Comparison of ENCODE assay signal across 17 cellular contexts in the genomic region with DNA sequence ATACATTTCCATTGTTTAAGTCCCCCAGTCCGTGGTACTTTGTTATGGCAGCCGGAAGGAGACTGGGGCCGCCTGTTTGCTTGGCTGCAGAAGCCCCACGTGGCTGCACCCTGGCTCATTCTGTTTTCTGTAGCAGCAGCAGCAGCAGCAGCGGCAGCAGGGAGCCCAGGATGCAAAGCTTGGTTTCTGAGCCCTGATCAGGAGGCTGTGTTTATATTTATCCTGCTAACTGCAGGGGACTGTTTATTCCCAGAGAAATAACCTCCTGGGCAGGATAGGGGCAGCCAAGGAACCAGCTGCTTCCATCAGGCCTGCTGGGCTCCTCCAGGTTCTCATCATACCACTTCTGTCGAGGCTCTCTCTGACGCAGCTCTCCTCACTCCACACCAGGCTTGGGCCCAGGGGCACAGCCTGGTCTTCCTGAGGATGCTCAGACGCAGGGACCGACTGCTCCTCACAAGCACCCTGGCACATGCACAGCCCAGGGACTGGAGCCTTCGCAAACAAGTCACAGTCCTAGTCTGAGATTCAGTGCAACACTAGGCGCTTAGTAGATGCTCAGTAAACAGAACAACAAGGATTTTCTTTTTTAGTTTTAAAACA. TPM values are rescaled to one million over a fixed set of nuclear protein-coding genes. Genes with fewer than 3 reads are reported as not detected.
"Had no signal": no experiment of that assay in that cellular context is flagged by ENCODE, and none has a peak within 500 bp of the region (broad histone marks: within the 10 kb centered on the region; RNA-seq: fewer than 3 reads in every experiment).

No MANE protein-coding gene starts in this region.

- H3K4me1 ChIP-seq: gastroesophageal sphincter, parathyroid adenoma had no signal

- H3K27me3 ChIP-seq: gastroesophageal sphincter had no signal

- H3K27ac ChIP-seq: gastroesophageal sphincter, neutrophil, parathyroid adenoma, VCaP had no signal

- ATAC-seq: activated naive CD8-positive, alpha-beta T cell treated with anti-CD3 and anti-CD28 coated beads, Interleukin-2, amount 50 U/mL, for 24 hours; activated T-helper 17 cell treated with anti-CD3 and anti-CD28 coated beads, Interleukin-2, amount 50 U/mL, for 72 hours; gastroesophageal sphincter; left lobe of liver; naive thymus-derived CD4-positive, alpha-beta T cell; stimulated activated memory B cell treated with anti-CD40 and anti-IgM and Interleukin-4, amounts not matched to agents 10 μg/mL and 1 μg/mL and 100 μg/mL, for 72 hours had no signal

- H3K4me3 ChIP-seq: gastroesophageal sphincter had no signal

- H2AFZ ChIP-seq: parathyroid adenoma had no signal

- H3K79me2 ChIP-seq: parathyroid adenoma had no signal

- DNase-seq: activated CD4-positive, alpha-beta T cell treated with anti-CD3 and anti-CD28 coated beads for 1 hour; activated CD4-positive, alpha-beta T cell treated with anti-CD3 and anti-CD28 coated beads, Interleukin-2, amount 50 U/mL, for 4 hours; activated naive CD4-positive, alpha-beta T cell treated with Interleukin-2 at 50 U/mL for 16 hours; activated naive CD8-positive, alpha-beta T cell treated with anti-CD3 and anti-CD28 coated beads, Interleukin-2, amount 50 U/mL, for 24 hours; activated T-cell treated with anti-CD3 and anti-CD28 coated beads for 4 hours; naive thymus-derived CD4-positive, alpha-beta T cell; stimulated activated CD4-positive, alpha-beta T cell treated with anti-CD3 and anti-CD28 coated beads, Interleukin-2, amount 100 ng/mL, for 48 hours had no signal

- H3K9me3 ChIP-seq: gastroesophageal sphincter, neutrophil had no signal

- H3K36me3 ChIP-seq: gastroesophageal sphincter, neutrophil had no signal

- H3K9ac ChIP-seq: parathyroid adenoma had no signal

RNA-seq across cellular contexts. Expression of a gene that starts 28.8 kb away (rescaled TPM):
- total RNA-seq: gastroesophageal sphincter, left lobe of liver, lung microvascular endothelial cell had no signal
- polyA plus RNA-seq: aorta, keratinocyte had no signal
